In genomic region chr11:48034926-48035876, GRCh38 we compare ENCODE assay signal across 12 cellular contexts. TPM values are rescaled to one million over a fixed set of nuclear protein-coding genes. Genes with fewer than 3 reads are reported as not detected.
DNase-seq lines count a peak whose midpoint lies in the region; ATAC-seq and TF ChIP-seq lines count a peak whose summit lies in the region.
"Had no signal": no experiment of that assay in that cellular context is flagged by ENCODE, and none has a peak within 500 bp of the region (broad histone marks: within the 10 kb centered on the region; RNA-seq: fewer than 3 reads in every experiment).

No MANE protein-coding gene starts in this region.

- 72 to 77% (median 76%) methylated on average over 14 of the region's 14 CpGs for WGBS in adrenal gland, 4 donors

- H3K4me1 ChIP-seq in adrenal gland (replicated peaks in 1 of 2): peaks cover 0 to 23% of the 10 kb centered on the region in 2 donors

- H3K4me3 ChIP-seq in adrenal gland: no peak overlapping the region
- H3K4me3 ChIP-seq: cardiac muscle cell, right lobe of liver had no signal

- no peaks in the 10 kb centered on the region for H3K36me3 ChIP-seq in adrenal gland (replicated peaks in 1 of 2)
- H3K36me3 ChIP-seq: cardiac muscle cell, right lobe of liver had no signal

- no peak for ATAC-seq in GM21526 (IDR thresholded peaks at IDR 0.05; ENCODE audit: low FRiP score, unreplicated experiment)
- no peak for ATAC-seq in GM21423 (IDR thresholded peaks at IDR 0.05; ENCODE audit: unreplicated experiment)

- H3K9me3 Mint-ChIP-seq in activated CD4-positive, alpha-beta T cell treated with anti-CD3 and anti-CD28 coated beads, Interleukin-2, amount 10 ng/mL, durations not matched to agents 24 days and 14 days: no peaks in the 10 kb centered on the region
- H3K9me3 Mint-ChIP-seq: stimulated activated naive CD8-positive, alpha-beta T cell treated with anti-CD3 and anti-CD28 coated beads, Interleukin-15, Interleukin-2, amounts not matched to agents 100 ng/mL and 50 ng/mL, for 24 hours had no signal

- TF ChIP-seq POLR2A in adrenal gland (IDR thresholded peaks at IDR 0.05): no peak

- H3K9me3 ChIP-seq in adrenal gland (replicated peaks in 1 of 3): no peaks in the 10 kb centered on the region
- H3K9me3 ChIP-seq: right lobe of liver had no signal

- peaks cover 67% of the 10 kb centered on the region for H3K4me1 Mint-ChIP-seq in activated CD4-positive, alpha-beta T cell treated with anti-CD3 and anti-CD28 coated beads, Interleukin-2, amount 10 ng/mL, durations not matched to agents 24 days and 14 days

- peak overlapping the region; percentile 69 for H3K27ac Mint-ChIP-seq in activated CD4-positive, alpha-beta T cell treated with anti-CD3 and anti-CD28 coated beads, Interleukin-2, amount 10 ng/mL, durations not matched to agents 24 days and 14 days
- H3K27ac Mint-ChIP-seq: stimulated activated naive CD8-positive, alpha-beta T cell treated with anti-CD3 and anti-CD28 coated beads, Interleukin-15, Interleukin-2, amounts not matched to agents 100 ng/mL and 50 ng/mL, for 24 hours had no signal

- no peak for TF ChIP-seq CTCF in adrenal gland (IDR thresholded peaks at IDR 0.05)

- H3K27me3 ChIP-seq in adrenal gland: no peaks in the 10 kb centered on the region
- H3K27me3 ChIP-seq: cardiac muscle cell, right lobe of liver had no signal

- no peaks in the 10 kb centered on the region for H3K27me3 Mint-ChIP-seq in activated CD4-positive, alpha-beta T cell treated with anti-CD3 and anti-CD28 coated beads, Interleukin-2, amount 10 ng/mL, durations not matched to agents 24 days and 14 days
- H3K27me3 Mint-ChIP-seq: stimulated activated naive CD8-positive, alpha-beta T cell treated with anti-CD3 and anti-CD28 coated beads, Interleukin-15, Interleukin-2, amounts not matched to agents 100 ng/mL and 50 ng/mL, for 24 hours had no signal

- DNase-seq in activated CD4-positive, alpha-beta T cell treated with anti-CD3 and anti-CD28 coated beads, Interleukin-2, amount 10 ng/mL, durations not matched to agents 24 days and 14 days: no peak
- no peak for DNase-seq in activated CD4-positive, alpha-beta T cell treated with anti-CD3 and anti-CD28 coated beads for 1 hour
- DNase-seq in adrenal gland: peak in 4 of 7 donors; percentile 15 to 30 (median 24)
- DNase-seq in medulla oblongata (ENCODE audit: extremely low spot score): peak; percentile 80
- no peak for DNase-seq in DMS79 (lab: John Stamatoyannopoulos, UW)
- DNase-seq: NCI-H510A had no signal

- intact Hi-C loops in activated CD4-positive, alpha-beta T cell treated with anti-CD3 and anti-CD28 coated beads, Interleukin-2, amount 10 ng/mL, durations not matched to agents 24 days and 14 days (cut with micrococcal nuclease): loop anchor here (1.0 to 2.0 kb wide), 2 partner anchors 8 to 20 kb away; no protein-coding TSS in a partner anchor
- intact Hi-C loops in adrenal gland (cut with DNase I): no loop called here

- H3K4me3 Mint-ChIP-seq in activated CD4-positive, alpha-beta T cell treated with anti-CD3 and anti-CD28 coated beads, Interleukin-2, amount 10 ng/mL, durations not matched to agents 24 days and 14 days: peak overlapping the region; percentile 52
- H3K4me3 Mint-ChIP-seq: stimulated activated naive CD8-positive, alpha-beta T cell treated with anti-CD3 and anti-CD28 coated beads, Interleukin-15, Interleukin-2, amounts not matched to agents 100 ng/mL and 50 ng/mL, for 24 hours had no signal

- peaks cover 46% of the 10 kb centered on the region for H3K36me3 Mint-ChIP-seq in activated CD4-positive, alpha-beta T cell treated with anti-CD3 and anti-CD28 coated beads, Interleukin-2, amount 10 ng/mL, durations not matched to agents 24 days and 14 days (ENCODE audit: low read depth)

- H3K27ac ChIP-seq in adrenal gland: peak overlapping the region in 1 of 5 donors; percentile 52
- peak overlapping the region; percentile 96 for H3K27ac ChIP-seq in temporal lobe (ENCODE audit: low read depth, low read length)
- H3K27ac ChIP-seq: cardiac muscle cell had no signal

RNA-seq across cellular contexts. Expression of gene PTPRJ, which starts 54.8 kb away (rescaled TPM):
- total RNA-seq in activated CD4-positive, alpha-beta T cell treated with anti-CD3 and anti-CD28 coated beads, Interleukin-2, amount 10 ng/mL, durations not matched to agents 24 days and 14 days: 51.3 and 52.2 TPM in 2 replicates
- total RNA-seq in adrenal gland (10 to 100 TPM in 6 of 8 donors, 1 to 10 TPM in 2; 3.9 to 16.9 (median 12.5) TPM), temporal lobe (13.8 TPM)
- polyA plus RNA-seq in adrenal gland: 1 to 10 TPM; 1.4 to 4.0 (median 2.3) TPM

Comparison
In these comparisons a context has a peak if more than half of its experiments do, and no peak if none do; other contexts are left out.
1. DNase-seq: peak in adrenal gland (4 of 7) and medulla oblongata (single experiment); none in activated CD4-positive, alpha-beta T cell treated with anti-CD3 and anti-CD28 coated beads, Interleukin-2, amount 10 ng/mL, durations not matched to agents 24 days and 14 days (single experiment), activated CD4-positive, alpha-beta T cell treated with anti-CD3 and anti-CD28 coated beads for 1 hour (single experiment) and DMS79 (single experiment).